In genomic region chr4:25234390-25235367, GRCh38 we compare ENCODE assay signal across 8 cellular contexts. TPM values are rescaled to one million over a fixed set of nuclear protein-coding genes. Genes with fewer than 3 reads are reported as not detected.
DNase-seq lines count a peak whose midpoint lies in the region; ATAC-seq and TF ChIP-seq lines count a peak whose summit lies in the region.

No MANE protein-coding gene starts in this region.

- TF ChIP-seq CTCF in HL-60 (IDR thresholded peaks at IDR 0.05; ENCODE audit: insufficient read depth, low read length) (peak; percentile 23), OCI-LY7 (conservative IDR thresholded peaks at IDR 0.05; ENCODE audit: low read length) (peak; percentile 79), esophagus squamous epithelium (IDR thresholded peaks at IDR 0.05) (peak in 5 of 6 experiments; percentile 24 to 54 (median 42)), thoracic aorta (IDR thresholded peaks at IDR 0.05) (peak; percentile 44)

- WGBS in esophagus squamous epithelium, 2 donors = 1 to 6% methylated on average over 17 to 22 of the region's 49 CpGs

- H3K27me3 ChIP-seq in HL-60 (ENCODE audit: insufficient read depth, poor library complexity, severe bottlenecking) (no peaks in the 10 kb centered on the region), esophagus squamous epithelium (no peaks in the 10 kb centered on the region), thoracic aorta (replicated peaks; ENCODE audit: insufficient read depth) (no peaks in the 10 kb centered on the region)

- H3K36me3 ChIP-seq in OCI-LY7 (ENCODE audit: insufficient read depth, low read length) (peaks cover 36% of the 10 kb centered on the region), esophagus squamous epithelium (no peaks in the 10 kb centered on the region), thoracic aorta (no peaks in the 10 kb centered on the region)

- no peaks in the 10 kb centered on the region for H4K20me1 ChIP-seq in OCI-LY7 (ENCODE audit: insufficient read depth, low read length)

- DNase-seq in DMS114 treated with DMSO at 0.1 percent for 48 hours (lab: John Stamatoyannopoulos, UW; ENCODE audit: unreplicated experiment) (peak; percentile 81), HL-60 (ENCODE audit: low read depth in 1 of 2, low spot score in 1 of 2) (peak in 1 of 2 experiments; percentile 68), OCI-LY7 (ENCODE audit: low spot score) (peak; percentile 85), activated T-helper 1 cell treated with Interleukin-2 at 50 U/mL for 16 hours (ENCODE audit: low read depth) (peak; percentile 9), esophagus squamous epithelium (lab: John Stamatoyannopoulos, UW) (no peak), myocyte (ENCODE audit: low read depth) (peak; percentile 82), thoracic aorta (ENCODE audit: low spot score) (no peak)

- H3K27ac ChIP-seq in HL-60 (replicated peaks) (peak overlapping the region; percentile 90), OCI-LY7 (ENCODE audit: low read depth, low read length, poor library complexity, severe bottlenecking) (peak overlapping the region; percentile 88), esophagus squamous epithelium (peak overlapping the region; percentile 90 to 98 (median 98)), thoracic aorta (peak overlapping the region; percentile 91 to 93)

- BruUV-seq in OCI-LY7 (replicated peaks; lab: Mats Ljungman, UMichigan) = no TSS peak

- peak overlapping the region; percentile 70 for H3K4me3 ChIP-seq in HL-60 (replicated peaks; ENCODE audit: insufficient read depth, low read length)
- peak overlapping the region; percentile 96 for H3K4me3 ChIP-seq in OCI-LY7 (ENCODE audit: low read depth, low read length, poor library complexity, severe bottlenecking)
- peak overlapping the region; percentile 65 to 94 (median 81) for H3K4me3 ChIP-seq in esophagus squamous epithelium
- H3K4me3 ChIP-seq in thoracic aorta = peak overlapping the region; percentile 91

- TF ChIP-seq POLR2A in esophagus squamous epithelium (IDR thresholded peaks at IDR 0.05) = peak in 1 of 4 donors; percentile 22

- CTCF ChIA-PET in OCI-LY7 (lab: Charles Lee; ENCODE audit: unreplicated experiment) = interaction anchor here (0.8 to 1.1 kb wide), 2 partner anchors 73 to 77 kb away, joined by 3 to 5 read pairs; no protein-coding TSS in a partner anchor

- ATAC-seq in GM21360 (IDR thresholded peaks at IDR 0.05; ENCODE audit: unreplicated experiment) (peak; percentile 50), thoracic aorta (ENCODE audit: insufficient number of reproducible peaks, low FRiP score, low read depth) (peak; percentile 56)

- peak overlapping the region; percentile 75 for H2AFZ ChIP-seq in OCI-LY7 (ENCODE audit: low read length)

- intact Hi-C loops in OCI-LY7 (cut with micrococcal nuclease; ENCODE audit: unreplicated experiment) = loop anchor here (1.0 to 10.0 kb wide), 4 partner anchors 74 to 1080 kb away; partner anchors contain the start of genes ANAPC4, SEPSECS and ZCCHC4
- intact Hi-C loops in esophagus squamous epithelium (cut with DNase I) = no loop called here

- peak overlapping the region; percentile 77 for H3K4me2 ChIP-seq in OCI-LY7 (ENCODE audit: low read length)

- POLR2A ChIA-PET in OCI-LY7 (lab: Charles Lee) = interaction anchor here (0.5 to 4.8 kb wide), 9 partner anchors 18 to 1145 kb away, joined by 3 to 41 read pairs (median 3); partner anchors contain the start of genes SEPSECS and ZCCHC4

- peaks cover 46% of the 10 kb centered on the region for H3K79me2 ChIP-seq in OCI-LY7 (ENCODE audit: insufficient read depth, low read depth, low read length)

- H3K9me3 ChIP-seq in OCI-LY7 (ENCODE audit: low read length) (peaks cover 19% of the 10 kb centered on the region; the same call in 1 of the 2 replicates), esophagus squamous epithelium (peaks cover 0 to 12% (median 5%) of the 10 kb centered on the region in 3 donors), thoracic aorta (peaks cover 12% of the 10 kb centered on the region)

- peaks cover 43% of the 10 kb centered on the region for H3K4me1 ChIP-seq in OCI-LY7 (ENCODE audit: insufficient read depth, low read length, poor library complexity, severe bottlenecking)
- H3K4me1 ChIP-seq in esophagus squamous epithelium = peaks cover 5 to 26% (median 19%) of the 10 kb centered on the region in 3 donors
- H3K4me1 ChIP-seq in thoracic aorta (ENCODE audit: control insufficient read depth in 1 of 2, low read depth in 2 of 2) = peaks cover 6 to 7% of the 10 kb centered on the region in 2 donors

- no peaks in the 10 kb centered on the region for H3K9me2 ChIP-seq in OCI-LY7 (ENCODE audit: insufficient read depth, low read length)

RNA-seq across cellular contexts. Expression of gene PI4K2B, which starts 0.8 kb away (rescaled TPM):
- 40.4 and 40.7 TPM in 2 replicates for total RNA-seq in OCI-LY7 (2014; rRNA removed; shearing (Covaris generic))
- total RNA-seq in OCI-LY7 (2022) (41.6 and 42.0 TPM in 2 replicates), esophagus squamous epithelium (10 to 100 TPM; 11.7 to 31.7 (median 26.8) TPM), myocyte (8.3 and 13.9 TPM in 2 replicates), thoracic aorta (10 to 100 TPM; 11.8 to 12.9 TPM)
- 3.7 TPM for polyA plus RNA-seq in myocyte (2012)

Comparison
In these comparisons a context has a peak if more than half of its experiments do, and no peak if none do; other contexts are left out.
1. DNase-seq: peak in DMS114 treated with DMSO at 0.1 percent for 48 hours (single experiment), OCI-LY7 (single experiment), activated T-helper 1 cell treated with Interleukin-2 at 50 U/mL for 16 hours (single experiment) and myocyte (single experiment); none in esophagus squamous epithelium (single experiment) and thoracic aorta (single experiment).
2. CTCF ChIP-seq: peak in every context shown above with its lines; median percentile 79 in OCI-LY7; 44 in thoracic aorta; 42 in esophagus squamous epithelium; 23 in HL-60.
3. Peak in every context shown above with its lines, with median percentiles within 50 percentile points of each other: H3K27ac ChIP-seq and H3K4me3 ChIP-seq.